In genomic region chr2:184053326-184053725, GRCh38 we compare ENCODE assay signal across 15 cellular contexts.
DNase-seq lines count a peak whose midpoint lies in the region; ATAC-seq lines count a peak whose summit lies in the region.
"Had no signal": no experiment of that assay in that cellular context is flagged by ENCODE, and none has a peak within 500 bp of the region (broad histone marks: within the 10 kb centered on the region; RNA-seq: fewer than 3 reads in every experiment).

No MANE protein-coding gene starts in this region.

- H3K36me3 Mint-ChIP-seq in natural killer cell treated with Interleukin-12 subunit alpha and Interleukin-12 subunit beta and Interleukin-15 and Interleukin-18, amount 100 ng/mL, for 72 hours, result no peaks in the 10 kb centered on the region
- H3K36me3 Mint-ChIP-seq: activated naive CD8-positive, alpha-beta T cell; CD4-positive, alpha-beta memory T cell; memory B cell had no signal

- no peak overlapping the region for H3K27ac Mint-ChIP-seq in natural killer cell treated with Interleukin-12 subunit alpha and Interleukin-12 subunit beta and Interleukin-15 and Interleukin-18, amount 100 ng/mL, for 72 hours
- H3K27ac Mint-ChIP-seq: activated naive CD8-positive, alpha-beta T cell; CD4-positive, alpha-beta memory T cell; memory B cell had no signal

- no peaks in the 10 kb centered on the region for H3K27me3 Mint-ChIP-seq in natural killer cell treated with Interleukin-12 subunit alpha and Interleukin-12 subunit beta and Interleukin-15 and Interleukin-18, amount 100 ng/mL, for 72 hours
- H3K27me3 Mint-ChIP-seq: activated naive CD8-positive, alpha-beta T cell; CD4-positive, alpha-beta memory T cell; memory B cell had no signal

- no peak for ATAC-seq in HG03565 (IDR thresholded peaks at IDR 0.05; ENCODE audit: unreplicated experiment)
- ATAC-seq in natural killer cell treated with Interleukin-12 subunit alpha and Interleukin-12 subunit beta and Interleukin-15 and Interleukin-18, amount 100 ng/mL, for 72 hours, result no peak

- DNase-seq in DMS 273 (lab: John Stamatoyannopoulos, UW; ENCODE audit: unreplicated experiment) (peak; percentile 4), DMS 273 treated with DMSO at 0.1 percent for 48 hours (lab: John Stamatoyannopoulos, UW) (no peak), NCI-H748 (lab: John Stamatoyannopoulos, UW; ENCODE audit: unreplicated experiment) (peak; percentile 89), dermis blood vessel endothelial cell (peak; percentile 2), renal cortical epithelial cell (ENCODE audit: low read depth) (peak; percentile 33), DMS79 treated with DMSO at 0.1 percent for 48 hours (lab: John Stamatoyannopoulos, UW) (no peak)
- DNase-seq in natural killer cell treated with Interleukin-12 subunit alpha and Interleukin-12 subunit beta and Interleukin-15 and Interleukin-18, amount 100 ng/mL, for 72 hours (ENCODE audit: low spot score), result no peak
- DNase-seq: activated CD4-positive, CD25-positive, alpha-beta regulatory T cell treated with anti-CD3 and anti-CD28 coated beads, Interleukin-2, amount 50 U/mL, for 72 hours; CD4-positive, alpha-beta memory T cell; cerebellar nuclear complex; HCEC 1CT; NCI-H2107 had no signal

- H3K4me1 Mint-ChIP-seq in natural killer cell treated with Interleukin-12 subunit alpha and Interleukin-12 subunit beta and Interleukin-15 and Interleukin-18, amount 100 ng/mL, for 72 hours (ENCODE audit: low read depth in 2 of 2), result no peaks in the 10 kb centered on the region
- H3K4me1 Mint-ChIP-seq: CD4-positive, alpha-beta memory T cell; memory B cell had no signal

- no peak overlapping the region for H3K4me3 Mint-ChIP-seq in natural killer cell treated with Interleukin-12 subunit alpha and Interleukin-12 subunit beta and Interleukin-15 and Interleukin-18, amount 100 ng/mL, for 72 hours
- H3K4me3 Mint-ChIP-seq: activated naive CD8-positive, alpha-beta T cell; CD4-positive, alpha-beta memory T cell; memory B cell had no signal

- peaks cover 10% of the 10 kb centered on the region for H3K9me3 Mint-ChIP-seq in natural killer cell treated with Interleukin-12 subunit alpha and Interleukin-12 subunit beta and Interleukin-15 and Interleukin-18, amount 100 ng/mL, for 72 hours

Comparison
In these comparisons a context has a peak if more than half of its experiments do, and no peak if none do; other contexts are left out.
1. DNase-seq: peak in DMS 273 (single experiment), NCI-H748 (single experiment), dermis blood vessel endothelial cell (single experiment) and renal cortical epithelial cell (single experiment); none in DMS 273 treated with DMSO at 0.1 percent for 48 hours (single experiment), DMS79 treated with DMSO at 0.1 percent for 48 hours (single experiment) and natural killer cell treated with Interleukin-12 subunit alpha and Interleukin-12 subunit beta and Interleukin-15 and Interleukin-18, amount 100 ng/mL, for 72 hours (single experiment).